Comparison of ENCODE assay signal across 1 cellular context in genomic region chr1:211521102-211521815, GRCh38.
A peak's percentile ranks its signal among the peaks of the same experiment; 100 is the strongest.
TF ChIP-seq lines count a peak whose summit lies in the region.

No MANE protein-coding gene starts in this region.

TF ChIP-seq in HepG2, 621 proteins besides CTCF, POLR2A, EP300 and RAD21 (continued from another document and continues in another):
- TF ChIP-seq ZNF646 (CRISPR knock-in tag; IDR thresholded peaks at IDR 0.05) (no peak), ZSCAN30 (CRISPR knock-in tag; IDR thresholded peaks at IDR 0.05) (no peak), HNRNPLL (IDR thresholded peaks at IDR 0.05; ENCODE audit: low read depth, low read length, poor library complexity, severe bottlenecking) (no peak), MAFG (CRISPR knock-in tag; IDR thresholded peaks at IDR 0.05) (no peak), ZNF318 (CRISPR knock-in tag; IDR thresholded peaks at IDR 0.05) (no peak), SSRP1 (CRISPR knock-in tag; IDR thresholded peaks at IDR 0.05) (no peak), TMF1 (CRISPR knock-in tag; IDR thresholded peaks at IDR 0.05; ENCODE audit: low read depth) (no peak), ZSCAN9 (CRISPR knock-in tag; IDR thresholded peaks at IDR 0.05; ENCODE audit: borderline replicate concordance) (no peak), ZNF615 (CRISPR knock-in tag; IDR thresholded peaks at IDR 0.05; ENCODE audit: borderline replicate concordance) (no peak), SALL1 (CRISPR knock-in tag; IDR thresholded peaks at IDR 0.05) (no peak), EED (CRISPR knock-in tag; IDR thresholded peaks at IDR 0.05) (no peak), HNRNPL (IDR thresholded peaks at IDR 0.05; ENCODE audit: low read depth, low read length) (no peak), ZNF256 (CRISPR knock-in tag; conservative IDR thresholded peaks at IDR 0.05) (no peak), THAP8 (CRISPR knock-in tag; IDR thresholded peaks at IDR 0.05; ENCODE audit: borderline replicate concordance) (no peak), ZNF383 (CRISPR knock-in tag; IDR thresholded peaks at IDR 0.05; ENCODE audit: borderline replicate concordance) (0 out of 2 replicates have a peak, but pooled peaks have one; percentile 65), PHF5A (CRISPR knock-in tag; IDR thresholded peaks at IDR 0.05; ENCODE audit: low read depth, unreplicated experiment) (no peak), ZMAT5 (CRISPR knock-in tag; IDR thresholded peaks at IDR 0.05; ENCODE audit: borderline replicate concordance, low read depth) (no peak), ZNF639 (CRISPR knock-in tag; conservative IDR thresholded peaks at IDR 0.05) (no peak), NR2F2 (IDR thresholded peaks at IDR 0.05; ENCODE audit: borderline replicate concordance, low read depth) (peak; percentile 39; the same call in 1 of the 2 replicates), THAP11 (CRISPR knock-in tag; IDR thresholded peaks at IDR 0.05) (no peak), ZNF678 (CRISPR knock-in tag; IDR thresholded peaks at IDR 0.05) (no peak), ZNF350 (CRISPR knock-in tag; IDR thresholded peaks at IDR 0.05; ENCODE audit: borderline replicate concordance, low read depth) (no peak), MYNN (CRISPR knock-in tag; IDR thresholded peaks at IDR 0.05; ENCODE audit: low read depth) (no peak)
- TF ChIP-seq, protein P1, sequence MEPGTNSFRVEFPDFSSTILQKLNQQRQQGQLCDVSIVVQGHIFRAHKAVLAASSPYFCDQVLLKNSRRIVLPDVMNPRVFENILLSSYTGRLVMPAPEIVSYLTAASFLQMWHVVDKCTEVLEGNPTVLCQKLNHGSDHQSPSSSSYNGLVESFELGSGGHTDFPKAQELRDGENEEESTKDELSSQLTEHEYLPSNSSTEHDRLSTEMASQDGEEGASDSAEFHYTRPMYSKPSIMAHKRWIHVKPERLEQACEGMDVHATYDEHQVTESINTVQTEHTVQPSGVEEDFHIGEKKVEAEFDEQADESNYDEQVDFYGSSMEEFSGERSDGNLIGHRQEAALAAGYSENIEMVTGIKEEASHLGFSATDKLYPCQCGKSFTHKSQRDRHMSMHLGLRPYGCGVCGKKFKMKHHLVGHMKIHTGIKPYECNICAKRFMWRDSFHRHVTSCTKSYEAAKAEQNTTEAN (CRISPR knock-in tag; conservative IDR thresholded peaks at IDR 0.05): no peak
- TF ChIP-seq, protein P2, sequence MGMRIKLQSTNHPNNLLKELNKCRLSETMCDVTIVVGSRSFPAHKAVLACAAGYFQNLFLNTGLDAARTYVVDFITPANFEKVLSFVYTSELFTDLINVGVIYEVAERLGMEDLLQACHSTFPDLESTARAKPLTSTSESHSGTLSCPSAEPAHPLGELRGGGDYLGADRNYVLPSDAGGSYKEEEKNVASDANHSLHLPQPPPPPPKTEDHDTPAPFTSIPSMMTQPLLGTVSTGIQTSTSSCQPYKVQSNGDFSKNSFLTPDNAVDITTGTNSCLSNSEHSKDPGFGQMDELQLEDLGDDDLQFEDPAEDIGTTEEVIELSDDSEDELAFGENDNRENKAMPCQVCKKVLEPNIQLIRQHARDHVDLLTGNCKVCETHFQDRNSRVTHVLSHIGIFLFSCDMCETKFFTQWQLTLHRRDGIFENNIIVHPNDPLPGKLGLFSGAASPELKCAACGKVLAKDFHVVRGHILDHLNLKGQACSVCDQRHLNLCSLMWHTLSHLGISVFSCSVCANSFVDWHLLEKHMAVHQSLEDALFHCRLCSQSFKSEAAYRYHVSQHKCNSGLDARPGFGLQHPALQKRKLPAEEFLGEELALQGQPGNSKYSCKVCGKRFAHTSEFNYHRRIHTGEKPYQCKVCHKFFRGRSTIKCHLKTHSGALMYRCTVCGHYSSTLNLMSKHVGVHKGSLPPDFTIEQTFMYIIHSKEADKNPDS (CRISPR knock-in tag; IDR thresholded peaks at IDR 0.05): no peak
- TF ChIP-seq, protein P3, sequence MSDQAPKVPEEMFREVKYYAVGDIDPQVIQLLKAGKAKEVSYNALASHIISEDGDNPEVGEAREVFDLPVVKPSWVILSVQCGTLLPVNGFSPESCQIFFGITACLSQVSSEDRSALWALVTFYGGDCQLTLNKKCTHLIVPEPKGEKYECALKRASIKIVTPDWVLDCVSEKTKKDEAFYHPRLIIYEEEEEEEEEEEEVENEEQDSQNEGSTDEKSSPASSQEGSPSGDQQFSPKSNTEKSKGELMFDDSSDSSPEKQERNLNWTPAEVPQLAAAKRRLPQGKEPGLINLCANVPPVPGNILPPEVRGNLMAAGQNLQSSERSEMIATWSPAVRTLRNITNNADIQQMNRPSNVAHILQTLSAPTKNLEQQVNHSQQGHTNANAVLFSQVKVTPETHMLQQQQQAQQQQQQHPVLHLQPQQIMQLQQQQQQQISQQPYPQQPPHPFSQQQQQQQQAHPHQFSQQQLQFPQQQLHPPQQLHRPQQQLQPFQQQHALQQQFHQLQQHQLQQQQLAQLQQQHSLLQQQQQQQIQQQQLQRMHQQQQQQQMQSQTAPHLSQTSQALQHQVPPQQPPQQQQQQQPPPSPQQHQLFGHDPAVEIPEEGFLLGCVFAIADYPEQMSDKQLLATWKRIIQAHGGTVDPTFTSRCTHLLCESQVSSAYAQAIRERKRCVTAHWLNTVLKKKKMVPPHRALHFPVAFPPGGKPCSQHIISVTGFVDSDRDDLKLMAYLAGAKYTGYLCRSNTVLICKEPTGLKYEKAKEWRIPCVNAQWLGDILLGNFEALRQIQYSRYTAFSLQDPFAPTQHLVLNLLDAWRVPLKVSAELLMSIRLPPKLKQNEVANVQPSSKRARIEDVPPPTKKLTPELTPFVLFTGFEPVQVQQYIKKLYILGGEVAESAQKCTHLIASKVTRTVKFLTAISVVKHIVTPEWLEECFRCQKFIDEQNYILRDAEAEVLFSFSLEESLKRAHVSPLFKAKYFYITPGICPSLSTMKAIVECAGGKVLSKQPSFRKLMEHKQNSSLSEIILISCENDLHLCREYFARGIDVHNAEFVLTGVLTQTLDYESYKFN (CRISPR knock-in tag; conservative IDR thresholded peaks at IDR 0.05): 0 out of 2 replicates have a peak, but pooled peaks have one; percentile 49
- TF ChIP-seq, protein P4, sequence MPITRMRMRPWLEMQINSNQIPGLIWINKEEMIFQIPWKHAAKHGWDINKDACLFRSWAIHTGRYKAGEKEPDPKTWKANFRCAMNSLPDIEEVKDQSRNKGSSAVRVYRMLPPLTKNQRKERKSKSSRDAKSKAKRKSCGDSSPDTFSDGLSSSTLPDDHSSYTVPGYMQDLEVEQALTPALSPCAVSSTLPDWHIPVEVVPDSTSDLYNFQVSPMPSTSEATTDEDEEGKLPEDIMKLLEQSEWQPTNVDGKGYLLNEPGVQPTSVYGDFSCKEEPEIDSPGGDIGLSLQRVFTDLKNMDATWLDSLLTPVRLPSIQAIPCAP (CRISPR knock-in tag; IDR thresholded peaks at IDR 0.05; ENCODE audit: low read depth): no peak
